1 cellular context compared by ENCODE assay signal in the genomic region with DNA sequence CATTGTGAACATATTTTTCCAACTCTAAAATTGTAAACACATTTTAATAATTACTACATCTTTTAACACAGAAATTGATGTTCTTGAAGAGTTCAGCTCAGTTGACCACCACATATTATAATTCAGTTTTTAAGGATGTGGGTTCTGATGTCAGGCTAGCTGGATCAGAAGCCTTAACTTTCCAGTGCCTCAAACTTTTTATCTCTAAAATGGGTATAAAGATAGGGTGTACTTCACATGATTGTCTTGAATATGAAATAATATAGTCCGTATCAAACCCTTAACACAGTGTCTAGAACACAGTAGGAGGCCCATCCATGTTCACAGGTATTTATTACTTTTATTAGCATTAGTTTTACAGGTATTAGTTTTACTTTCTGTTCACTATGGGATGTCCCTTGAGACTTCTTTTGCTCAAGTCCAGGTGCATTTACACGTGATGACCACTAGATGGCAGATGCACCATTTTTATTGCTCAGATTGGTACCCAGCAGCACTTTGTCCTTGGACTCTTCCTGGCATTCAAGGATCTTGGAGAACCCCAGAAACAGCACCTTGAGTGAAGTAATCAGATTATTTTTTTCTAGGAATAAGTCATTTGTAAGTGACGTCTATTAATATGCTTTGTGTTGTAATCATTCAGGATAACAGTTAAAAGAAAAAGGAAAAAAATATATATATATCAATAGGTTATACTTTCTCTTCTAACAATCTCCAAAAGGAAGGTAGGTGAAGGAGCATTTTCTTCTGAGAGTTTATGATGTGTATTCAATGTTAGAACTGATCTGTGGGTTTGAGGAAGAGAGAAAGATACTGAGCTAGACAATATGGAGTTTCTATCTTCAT.
A peak's percentile ranks its signal among the peaks of the same experiment; 100 is the strongest.
TF ChIP-seq lines count a peak whose summit lies in the region.

No MANE protein-coding gene starts in this region.

TF ChIP-seq in K562, 482 proteins besides CTCF, POLR2A, EP300 and RAD21 (continued from another document and continues in another):
- TF ChIP-seq, protein P1, sequence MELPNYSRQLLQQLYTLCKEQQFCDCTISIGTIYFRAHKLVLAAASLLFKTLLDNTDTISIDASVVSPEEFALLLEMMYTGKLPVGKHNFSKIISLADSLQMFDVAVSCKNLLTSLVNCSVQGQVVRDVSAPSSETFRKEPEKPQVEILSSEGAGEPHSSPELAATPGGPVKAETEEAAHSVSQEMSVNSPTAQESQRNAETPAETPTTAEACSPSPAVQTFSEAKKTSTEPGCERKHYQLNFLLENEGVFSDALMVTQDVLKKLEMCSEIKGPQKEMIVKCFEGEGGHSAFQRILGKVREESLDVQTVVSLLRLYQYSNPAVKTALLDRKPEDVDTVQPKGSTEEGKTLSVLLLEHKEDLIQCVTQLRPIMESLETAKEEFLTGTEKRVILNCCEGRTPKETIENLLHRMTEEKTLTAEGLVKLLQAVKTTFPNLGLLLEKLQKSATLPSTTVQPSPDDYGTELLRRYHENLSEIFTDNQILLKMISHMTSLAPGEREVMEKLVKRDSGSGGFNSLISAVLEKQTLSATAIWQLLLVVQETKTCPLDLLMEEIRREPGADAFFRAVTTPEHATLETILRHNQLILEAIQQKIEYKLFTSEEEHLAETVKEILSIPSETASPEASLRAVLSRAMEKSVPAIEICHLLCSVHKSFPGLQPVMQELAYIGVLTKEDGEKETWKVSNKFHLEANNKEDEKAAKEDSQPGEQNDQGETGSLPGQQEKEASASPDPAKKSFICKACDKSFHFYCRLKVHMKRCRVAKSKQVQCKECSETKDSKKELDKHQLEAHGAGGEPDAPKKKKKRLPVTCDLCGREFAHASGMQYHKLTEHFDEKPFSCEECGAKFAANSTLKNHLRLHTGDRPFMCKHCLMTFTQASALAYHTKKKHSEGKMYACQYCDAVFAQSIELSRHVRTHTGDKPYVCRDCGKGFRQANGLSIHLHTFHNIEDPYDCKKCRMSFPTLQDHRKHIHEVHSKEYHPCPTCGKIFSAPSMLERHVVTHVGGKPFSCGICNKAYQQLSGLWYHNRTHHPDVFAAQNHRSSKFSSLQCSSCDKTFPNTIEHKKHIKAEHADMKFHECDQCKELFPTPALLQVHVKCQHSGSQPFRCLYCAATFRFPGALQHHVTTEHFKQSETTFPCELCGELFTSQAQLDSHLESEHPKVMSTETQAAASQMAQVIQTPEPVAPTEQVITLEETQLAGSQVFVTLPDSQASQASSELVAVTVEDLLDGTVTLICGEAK (IDR thresholded peaks at IDR 0.05), result no peak
- TF ChIP-seq, protein P1 (CRISPR knock-in tag; IDR thresholded peaks at IDR 0.05), result no peak
- TF ChIP-seq MYBL2 (IDR thresholded peaks at IDR 0.05; ENCODE audit: low read depth) (no peak), MYBL2 (CRISPR knock-in tag; IDR thresholded peaks at IDR 0.05; ENCODE audit: borderline replicate concordance) (no peak), SMC3 (conservative IDR thresholded peaks at IDR 0.05; ENCODE audit: insufficient read depth, low read depth, low read length) (peak; percentile 77), ZFP30 (CRISPR knock-in tag; IDR thresholded peaks at IDR 0.05; ENCODE audit: borderline replicate concordance) (no peak), KDM1A (IDR thresholded peaks at IDR 0.05) (peak in 1 of 2 experiments; percentile 68; a peak in 1 of 4 replicates), ADNP (tag; IDR thresholded peaks at IDR 0.05) (peak; percentile 75; the same call in 1 of the 2 replicates), ELF2 (CRISPR knock-in tag; IDR thresholded peaks at IDR 0.05) (no peak), CAMTA2 (CRISPR knock-in tag; conservative IDR thresholded peaks at IDR 0.05) (no peak), IRF2 (CRISPR knock-in tag; IDR thresholded peaks at IDR 0.05) (no peak), MAFG (tag; conservative IDR thresholded peaks at IDR 0.05) (no peak), RBM34 (IDR thresholded peaks at IDR 0.05; ENCODE audit: borderline replicate concordance, insufficient read depth, low read length) (no peak), DACH1 (IDR thresholded peaks at IDR 0.05; ENCODE audit: partially characterized antibody) (peak; percentile 29), BRCA1 (IDR thresholded peaks at IDR 0.05) (no peak), BRCA1 (CRISPR knock-in tag; IDR thresholded peaks at IDR 0.05) (no peak), RCOR1 (IDR thresholded peaks at IDR 0.05; ENCODE audit: borderline replicate concordance in 1 of 2, low read depth in 2 of 2, low read length in 2 of 2) (peak in 1 of 2 experiments; percentile 31; a peak in 2 of 4 replicates), ZKSCAN1 (IDR thresholded peaks at IDR 0.05; ENCODE audit: low read depth, low read length) (no peak), ZNF354B (CRISPR knock-in tag; IDR thresholded peaks at IDR 0.05) (no peak), ZC3H8 (IDR thresholded peaks at IDR 0.05) (no peak), BCOR (IDR thresholded peaks at IDR 0.05) (peak; percentile 62; the same call in 1 of the 2 replicates), TRIM24 (IDR thresholded peaks at IDR 0.05) (no peak), JUNB (CRISPR knock-in tag; conservative IDR thresholded peaks at IDR 0.05) (no peak), KLF16 (IDR thresholded peaks at IDR 0.05) (0 out of 2 replicates have a peak, but pooled peaks have one; percentile 6), CBX3 (IDR thresholded peaks at IDR 0.05; ENCODE audit: borderline replicate concordance in 1 of 2, low read length in 2 of 2) (0 out of 3 replicates have a peak, but pooled peaks of 1 of the 2 experiments have one; percentile 20), ILK (tag; IDR thresholded peaks at IDR 0.05; ENCODE audit: borderline replicate concordance, low read depth) (no peak), HNRNPUL1 (IDR thresholded peaks at IDR 0.05; ENCODE audit: low read length) (no peak), RBM25 (IDR thresholded peaks at IDR 0.05; ENCODE audit: low read depth, low read length, severe bottlenecking) (peak; percentile 82), CREM (IDR thresholded peaks at IDR 0.05; ENCODE audit: low read depth) (0 out of 2 replicates have a peak, but pooled peaks have one; percentile 12), ZBTB17 (CRISPR knock-in tag; IDR thresholded peaks at IDR 0.05) (no peak)
- TF ChIP-seq, protein P2, sequence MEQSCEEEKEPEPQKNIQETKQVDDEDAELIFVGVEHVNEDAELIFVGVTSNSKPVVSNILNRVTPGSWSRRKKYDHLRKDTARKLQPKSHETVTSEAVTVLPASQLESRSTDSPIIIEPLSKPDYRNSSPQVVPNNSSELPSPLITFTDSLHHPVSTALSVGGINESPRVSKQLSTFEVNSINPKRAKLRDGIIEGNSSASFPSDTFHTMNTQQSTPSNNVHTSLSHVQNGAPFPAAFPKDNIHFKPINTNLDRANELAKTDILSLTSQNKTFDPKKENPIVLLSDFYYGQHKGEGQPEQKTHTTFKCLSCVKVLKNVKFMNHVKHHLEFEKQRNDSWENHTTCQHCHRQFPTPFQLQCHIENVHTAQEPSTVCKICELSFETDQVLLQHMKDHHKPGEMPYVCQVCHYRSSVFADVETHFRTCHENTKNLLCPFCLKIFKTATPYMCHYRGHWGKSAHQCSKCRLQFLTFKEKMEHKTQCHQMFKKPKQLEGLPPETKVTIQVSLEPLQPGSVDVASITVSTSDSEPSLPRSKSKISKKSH (CRISPR knock-in tag; IDR thresholded peaks at IDR 0.05), result no peak
- TF ChIP-seq, protein P3, sequence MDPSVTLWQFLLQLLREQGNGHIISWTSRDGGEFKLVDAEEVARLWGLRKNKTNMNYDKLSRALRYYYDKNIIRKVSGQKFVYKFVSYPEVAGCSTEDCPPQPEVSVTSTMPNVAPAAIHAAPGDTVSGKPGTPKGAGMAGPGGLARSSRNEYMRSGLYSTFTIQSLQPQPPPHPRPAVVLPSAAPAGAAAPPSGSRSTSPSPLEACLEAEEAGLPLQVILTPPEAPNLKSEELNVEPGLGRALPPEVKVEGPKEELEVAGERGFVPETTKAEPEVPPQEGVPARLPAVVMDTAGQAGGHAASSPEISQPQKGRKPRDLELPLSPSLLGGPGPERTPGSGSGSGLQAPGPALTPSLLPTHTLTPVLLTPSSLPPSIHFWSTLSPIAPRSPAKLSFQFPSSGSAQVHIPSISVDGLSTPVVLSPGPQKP (CRISPR knock-in tag; IDR thresholded peaks at IDR 0.05), result no peak
- TF ChIP-seq, protein P4, sequence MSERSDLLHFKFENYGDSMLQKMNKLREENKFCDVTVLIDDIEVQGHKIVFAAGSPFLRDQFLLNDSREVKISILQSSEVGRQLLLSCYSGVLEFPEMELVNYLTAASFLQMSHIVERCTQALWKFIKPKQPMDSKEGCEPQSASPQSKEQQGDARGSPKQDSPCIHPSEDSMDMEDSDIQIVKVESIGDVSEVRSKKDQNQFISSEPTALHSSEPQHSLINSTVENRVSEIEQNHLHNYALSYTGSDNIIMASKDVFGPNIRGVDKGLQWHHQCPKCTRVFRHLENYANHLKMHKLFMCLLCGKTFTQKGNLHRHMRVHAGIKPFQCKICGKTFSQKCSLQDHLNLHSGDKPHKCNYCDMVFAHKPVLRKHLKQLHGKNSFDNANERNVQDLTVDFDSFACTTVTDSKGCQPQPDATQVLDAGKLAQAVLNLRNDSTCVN (CRISPR knock-in tag; IDR thresholded peaks at IDR 0.05), result no peak
- TF ChIP-seq, protein P5, sequence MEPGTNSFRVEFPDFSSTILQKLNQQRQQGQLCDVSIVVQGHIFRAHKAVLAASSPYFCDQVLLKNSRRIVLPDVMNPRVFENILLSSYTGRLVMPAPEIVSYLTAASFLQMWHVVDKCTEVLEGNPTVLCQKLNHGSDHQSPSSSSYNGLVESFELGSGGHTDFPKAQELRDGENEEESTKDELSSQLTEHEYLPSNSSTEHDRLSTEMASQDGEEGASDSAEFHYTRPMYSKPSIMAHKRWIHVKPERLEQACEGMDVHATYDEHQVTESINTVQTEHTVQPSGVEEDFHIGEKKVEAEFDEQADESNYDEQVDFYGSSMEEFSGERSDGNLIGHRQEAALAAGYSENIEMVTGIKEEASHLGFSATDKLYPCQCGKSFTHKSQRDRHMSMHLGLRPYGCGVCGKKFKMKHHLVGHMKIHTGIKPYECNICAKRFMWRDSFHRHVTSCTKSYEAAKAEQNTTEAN (CRISPR knock-in tag; IDR thresholded peaks at IDR 0.05), result no peak
- TF ChIP-seq, protein P6, sequence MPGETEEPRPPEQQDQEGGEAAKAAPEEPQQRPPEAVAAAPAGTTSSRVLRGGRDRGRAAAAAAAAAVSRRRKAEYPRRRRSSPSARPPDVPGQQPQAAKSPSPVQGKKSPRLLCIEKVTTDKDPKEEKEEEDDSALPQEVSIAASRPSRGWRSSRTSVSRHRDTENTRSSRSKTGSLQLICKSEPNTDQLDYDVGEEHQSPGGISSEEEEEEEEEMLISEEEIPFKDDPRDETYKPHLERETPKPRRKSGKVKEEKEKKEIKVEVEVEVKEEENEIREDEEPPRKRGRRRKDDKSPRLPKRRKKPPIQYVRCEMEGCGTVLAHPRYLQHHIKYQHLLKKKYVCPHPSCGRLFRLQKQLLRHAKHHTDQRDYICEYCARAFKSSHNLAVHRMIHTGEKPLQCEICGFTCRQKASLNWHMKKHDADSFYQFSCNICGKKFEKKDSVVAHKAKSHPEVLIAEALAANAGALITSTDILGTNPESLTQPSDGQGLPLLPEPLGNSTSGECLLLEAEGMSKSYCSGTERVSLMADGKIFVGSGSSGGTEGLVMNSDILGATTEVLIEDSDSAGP (CRISPR knock-in tag; IDR thresholded peaks at IDR 0.05), result no peak
- TF ChIP-seq, protein P7, sequence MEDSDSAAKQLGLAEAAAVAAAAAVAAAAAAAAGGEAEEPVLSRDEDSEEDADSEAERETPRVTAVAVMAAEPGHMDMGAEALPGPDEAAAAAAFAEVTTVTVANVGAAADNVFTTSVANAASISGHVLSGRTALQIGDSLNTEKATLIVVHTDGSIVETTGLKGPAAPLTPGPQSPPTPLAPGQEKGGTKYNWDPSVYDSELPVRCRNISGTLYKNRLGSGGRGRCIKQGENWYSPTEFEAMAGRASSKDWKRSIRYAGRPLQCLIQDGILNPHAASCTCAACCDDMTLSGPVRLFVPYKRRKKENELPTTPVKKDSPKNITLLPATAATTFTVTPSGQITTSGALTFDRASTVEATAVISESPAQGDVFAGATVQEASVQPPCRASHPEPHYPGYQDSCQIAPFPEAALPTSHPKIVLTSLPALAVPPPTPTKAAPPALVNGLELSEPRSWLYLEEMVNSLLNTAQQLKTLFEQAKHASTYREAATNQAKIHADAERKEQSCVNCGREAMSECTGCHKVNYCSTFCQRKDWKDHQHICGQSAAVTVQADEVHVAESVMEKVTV (CRISPR knock-in tag; IDR thresholded peaks at IDR 0.05), result peak; percentile 78
- TF ChIP-seq, protein P8, sequence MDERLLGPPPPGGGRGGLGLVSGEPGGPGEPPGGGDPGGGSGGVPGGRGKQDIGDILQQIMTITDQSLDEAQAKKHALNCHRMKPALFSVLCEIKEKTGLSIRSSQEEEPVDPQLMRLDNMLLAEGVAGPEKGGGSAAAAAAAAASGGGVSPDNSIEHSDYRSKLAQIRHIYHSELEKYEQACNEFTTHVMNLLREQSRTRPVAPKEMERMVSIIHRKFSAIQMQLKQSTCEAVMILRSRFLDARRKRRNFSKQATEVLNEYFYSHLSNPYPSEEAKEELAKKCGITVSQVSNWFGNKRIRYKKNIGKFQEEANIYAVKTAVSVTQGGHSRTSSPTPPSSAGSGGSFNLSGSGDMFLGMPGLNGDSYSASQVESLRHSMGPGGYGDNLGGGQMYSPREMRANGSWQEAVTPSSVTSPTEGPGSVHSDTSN (CRISPR knock-in tag; IDR thresholded peaks at IDR 0.05; ENCODE audit: low read depth), result no peak
- TF ChIP-seq, protein P8 (tag; conservative IDR thresholded peaks at IDR 0.05; ENCODE audit: low read depth), result no peak
